Comparison of ENCODE assay signal across 32 cellular contexts in the genomic region with DNA sequence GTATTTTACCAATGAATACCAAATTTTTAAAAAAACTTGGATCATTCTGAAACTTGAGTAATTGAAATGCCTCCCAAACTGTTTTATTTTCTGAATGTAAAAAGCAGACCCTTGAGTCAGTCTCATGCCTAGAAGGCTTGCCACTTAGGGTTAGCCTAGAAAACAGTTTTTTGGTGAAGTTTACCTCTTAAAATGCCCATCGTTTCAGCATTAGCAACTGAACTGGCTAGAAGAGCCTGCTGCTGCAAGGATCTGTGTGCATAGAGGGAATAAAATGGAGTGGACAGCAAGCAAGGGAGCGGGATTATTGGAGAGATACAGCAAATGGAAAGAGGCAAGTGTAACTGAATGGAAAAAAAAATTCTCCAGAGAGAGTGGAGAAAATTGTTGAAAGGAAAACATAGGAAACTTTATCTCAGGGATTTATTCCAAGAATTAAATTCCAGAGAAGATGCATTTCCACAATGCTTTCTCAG. TPM values are rescaled to one million over a fixed set of nuclear protein-coding genes. Genes with fewer than 3 reads are reported as not detected.
"Had no signal": no experiment of that assay in that cellular context is flagged by ENCODE, and none has a peak within 500 bp of the region (broad histone marks: within the 10 kb centered on the region; RNA-seq: fewer than 3 reads in every experiment).

No MANE protein-coding gene starts in this region.

- H3K4me2 ChIP-seq: PC-9 had no signal

- H3K27me3 ChIP-seq: cardiac muscle cell had no signal

- H2AFZ ChIP-seq: PC-9 had no signal

- H3K36me3 Mint-ChIP-seq: activated CD8-positive, alpha-beta memory T cell treated with anti-CD3 and anti-CD28 coated beads, Interleukin-2, amount 10 ng/mL, durations not matched to agents 7 days and 5 days; activated naive CD4-positive, alpha-beta T cell treated with anti-CD3 and anti-CD28 coated beads, Interleukin-2, amount 10 ng/mL, durations not matched to agents 7 days and 5 days had no signal

- DNase-seq: activated B cell treated with CpG ODN at 0.5 μM for 24 hours; activated CD4-positive, alpha-beta memory T cell treated with anti-CD3 and anti-CD28 coated beads, Interleukin-2, amount 10 ng/mL, durations not matched to agents 7 days and 5 days; activated CD4-positive, alpha-beta T cell treated with anti-CD3 and anti-CD28 coated beads for 1 hour; activated CD4-positive, alpha-beta T cell treated with anti-CD3 and anti-CD28 coated beads for 48 hours; activated CD8-positive, alpha-beta memory T cell treated with anti-CD3 and anti-CD28 coated beads for 24 hours; activated CD8-positive, alpha-beta memory T cell treated with anti-CD3 and anti-CD28 coated beads, Interleukin-2, amount 10 ng/mL, durations not matched to agents 7 days and 5 days; activated CD8-positive, alpha-beta memory T cell treated with anti-CD3 and anti-CD28 coated beads, Interleukin-2, amount 50 U/mL, for 48 hours; activated effector memory CD4-positive, alpha-beta T cell treated with Interleukin-2 at 50 U/mL for 16 hours; activated naive CD4-positive, alpha-beta T cell treated with anti-CD3 and anti-CD28 coated beads, Interleukin-2, amount 10 ng/mL, durations not matched to agents 7 days and 5 days; activated naive CD8-positive, alpha-beta T cell treated with anti-CD3 and anti-CD28 coated beads, Interleukin-2, amount 50 U/mL, for 24 hours; activated T-cell treated with anti-CD3 and anti-CD28 coated beads, Interleukin-2, amount 50 U/mL, for 48 hours; anterior cingulate cortex; Kasumi-1; MM.1S; MV-4-11; NCI-H1092; NCI-H146; NCI-H187; NCI-H2029 treated with DMSO at 0.1 percent for 48 hours; NCI-H2107; NCI-H2171; NCI-H510A; NCI-H526; NCI-H748 treated with DMSO at 0.1 percent for 48 hours; NK-92 treated with Interleukin-12 subunit alpha and Interleukin-12 subunit beta, amount 100 ng/mL, for 24 hours; PC-9; Right ventricle myocardium superior had no signal

- H3K27ac Mint-ChIP-seq: activated B cell treated with CpG ODN at 0.5 μM for 24 hours; activated CD4-positive, alpha-beta memory T cell treated with anti-CD3 and anti-CD28 coated beads, Interleukin-2, amount 10 ng/mL, durations not matched to agents 7 days and 5 days; activated CD8-positive, alpha-beta memory T cell treated with anti-CD3 and anti-CD28 coated beads, Interleukin-2, amount 10 ng/mL, durations not matched to agents 7 days and 5 days; activated naive CD4-positive, alpha-beta T cell treated with anti-CD3 and anti-CD28 coated beads, Interleukin-2, amount 10 ng/mL, durations not matched to agents 7 days and 5 days; activated naive CD8-positive, alpha-beta T cell; activated naive CD8-positive, alpha-beta T cell treated with anti-CD3 and anti-CD28 coated beads, Interleukin-2, amount 50 U/mL, for 24 hours; T-helper 1 cell treated with Interleukin-12 subunit alpha and Interleukin-12 subunit beta and Interleukin-4 antibody, amounts not matched to agents 30 μg/mL and 1 μg/mL, for 36 hours; T-helper 2 cell treated with Interferon-gamma antibody and Interleukin-4, amounts not matched to agents 5 μg/mL and 100 μg/mL, for 36 hours had no signal

- H3K9me3 Mint-ChIP-seq: activated B cell treated with CpG ODN at 0.5 μM for 24 hours; activated CD4-positive, alpha-beta memory T cell treated with anti-CD3 and anti-CD28 coated beads, Interleukin-2, amount 10 ng/mL, durations not matched to agents 7 days and 5 days; activated naive CD4-positive, alpha-beta T cell treated with anti-CD3 and anti-CD28 coated beads, Interleukin-2, amount 10 ng/mL, durations not matched to agents 7 days and 5 days; activated naive CD8-positive, alpha-beta T cell treated with anti-CD3 and anti-CD28 coated beads, Interleukin-2, amount 50 U/mL, for 24 hours; central memory CD8-positive, alpha-beta T cell; T-helper 1 cell treated with Interleukin-12 subunit alpha and Interleukin-12 subunit beta and Interleukin-4 antibody, amounts not matched to agents 30 μg/mL and 1 μg/mL, for 36 hours; T-helper 2 cell treated with Interferon-gamma antibody and Interleukin-4, amounts not matched to agents 5 μg/mL and 100 μg/mL, for 36 hours had no signal

- ATAC-seq: activated CD8-positive, alpha-beta memory T cell treated with anti-CD3 and anti-CD28 coated beads, Interleukin-2, amount 10 ng/mL, durations not matched to agents 7 days and 5 days; activated naive CD8-positive, alpha-beta T cell treated with anti-CD3 and anti-CD28 coated beads, Interleukin-2, amount 50 U/mL, for 24 hours had no signal

- H3K27me3 Mint-ChIP-seq: activated B cell treated with CpG ODN at 0.5 μM for 24 hours; activated naive CD4-positive, alpha-beta T cell treated with anti-CD3 and anti-CD28 coated beads, Interleukin-2, amount 10 ng/mL, durations not matched to agents 7 days and 5 days; activated naive CD8-positive, alpha-beta T cell treated with anti-CD3 and anti-CD28 coated beads, Interleukin-2, amount 50 U/mL, for 24 hours had no signal

- H3K4me3 Mint-ChIP-seq: activated B cell treated with CpG ODN at 0.5 μM for 24 hours; activated CD4-positive, alpha-beta memory T cell treated with anti-CD3 and anti-CD28 coated beads, Interleukin-2, amount 10 ng/mL, durations not matched to agents 7 days and 5 days; activated CD8-positive, alpha-beta memory T cell treated with anti-CD3 and anti-CD28 coated beads, Interleukin-2, amount 10 ng/mL, durations not matched to agents 7 days and 5 days; activated naive CD4-positive, alpha-beta T cell treated with anti-CD3 and anti-CD28 coated beads, Interleukin-2, amount 10 ng/mL, durations not matched to agents 7 days and 5 days; activated naive CD8-positive, alpha-beta T cell; activated naive CD8-positive, alpha-beta T cell treated with anti-CD3 and anti-CD28 coated beads, Interleukin-2, amount 50 U/mL, for 24 hours; central memory CD8-positive, alpha-beta T cell; T-helper 1 cell treated with Interleukin-12 subunit alpha and Interleukin-12 subunit beta and Interleukin-4 antibody, amounts not matched to agents 30 μg/mL and 1 μg/mL, for 36 hours; T-helper 2 cell treated with Interferon-gamma antibody and Interleukin-4, amounts not matched to agents 5 μg/mL and 100 μg/mL, for 36 hours had no signal

- H3K27ac ChIP-seq: cardiac muscle cell, PC-9 had no signal

- H3K4me1 Mint-ChIP-seq: activated B cell treated with CpG ODN at 0.5 μM for 24 hours; activated CD4-positive, alpha-beta memory T cell treated with anti-CD3 and anti-CD28 coated beads, Interleukin-2, amount 10 ng/mL, durations not matched to agents 7 days and 5 days; activated CD8-positive, alpha-beta memory T cell treated with anti-CD3 and anti-CD28 coated beads, Interleukin-2, amount 10 ng/mL, durations not matched to agents 7 days and 5 days; activated naive CD4-positive, alpha-beta T cell treated with anti-CD3 and anti-CD28 coated beads, Interleukin-2, amount 10 ng/mL, durations not matched to agents 7 days and 5 days; activated naive CD8-positive, alpha-beta T cell treated with anti-CD3 and anti-CD28 coated beads, Interleukin-2, amount 50 U/mL, for 24 hours; central memory CD8-positive, alpha-beta T cell had no signal

- H3K36me3 ChIP-seq: cardiac muscle cell had no signal

- H3K4me3 ChIP-seq: cardiac muscle cell, PC-9 had no signal

RNA-seq across cellular contexts. Expression of gene ADGRG6, which starts 40.1 kb away (rescaled TPM):
- total RNA-seq: activated B cell treated with CpG ODN at 0.5 μM for 24 hours; activated CD4-positive, alpha-beta memory T cell treated with anti-CD3 and anti-CD28 coated beads, Interleukin-2, amount 10 ng/mL, durations not matched to agents 7 days and 5 days had no signal
